Comparison of ENCODE assay signal across 1 cellular context in the genomic region with DNA sequence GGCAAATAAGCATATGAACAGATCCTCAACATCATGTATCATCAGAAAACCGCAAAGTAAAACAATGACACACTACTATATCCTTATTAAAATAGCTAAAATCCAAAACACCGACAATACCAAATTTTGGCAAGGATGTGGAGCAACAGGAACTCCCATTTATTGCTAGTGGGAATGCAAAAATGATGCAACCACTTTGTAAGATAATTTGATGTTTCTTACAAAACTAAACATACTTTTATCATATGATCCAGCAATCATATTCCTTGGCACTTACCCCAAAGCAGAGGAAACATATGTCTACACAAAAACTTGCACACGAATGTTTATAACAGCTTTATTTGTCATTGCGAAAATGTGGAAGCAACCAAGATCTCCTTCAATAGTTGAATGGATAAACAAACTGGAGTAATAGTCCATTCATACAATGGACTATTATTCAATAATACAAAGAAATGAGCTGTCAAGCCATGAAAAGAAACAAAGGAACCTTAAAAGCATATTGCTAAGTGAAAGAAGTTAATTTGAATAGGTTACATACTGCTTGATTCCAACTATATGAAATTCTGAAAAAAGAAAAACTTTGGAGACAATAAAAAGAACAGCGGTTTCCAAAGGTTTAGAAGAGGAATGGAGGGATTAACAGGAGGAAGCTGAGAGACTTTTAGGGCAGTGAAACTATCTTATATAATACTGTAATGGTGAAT.
TF ChIP-seq lines count a peak whose summit lies in the region.

No MANE protein-coding gene starts in this region.

TF ChIP-seq in K562, 482 proteins besides CTCF, POLR2A, EP300 and RAD21 (continued from another document):
- TF ChIP-seq, protein P1, sequence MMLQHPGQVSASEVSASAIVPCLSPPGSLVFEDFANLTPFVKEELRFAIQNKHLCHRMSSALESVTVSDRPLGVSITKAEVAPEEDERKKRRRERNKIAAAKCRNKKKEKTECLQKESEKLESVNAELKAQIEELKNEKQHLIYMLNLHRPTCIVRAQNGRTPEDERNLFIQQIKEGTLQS (IDR thresholded peaks at IDR 0.05) = peak; percentile 44; the same call in 1 of the 2 replicates
- TF ChIP-seq, protein P1 (CRISPR knock-in tag; conservative IDR thresholded peaks at IDR 0.05) = no peak
- TF ChIP-seq TRIM24 (IDR thresholded peaks at IDR 0.05) = peak in 1 of 2 experiments; percentile 38; a peak in 1 of 4 replicates
